Comparison of ENCODE assay signal across 1 cellular context in genomic region chr2:171161425-171162289, GRCh38.
TF ChIP-seq lines count a peak whose summit lies in the region.

No MANE protein-coding gene starts in this region.

TF ChIP-seq in HepG2, 621 proteins besides CTCF, POLR2A, EP300 and RAD21 (continued from another document and continues in another):
- TF ChIP-seq, protein P1, sequence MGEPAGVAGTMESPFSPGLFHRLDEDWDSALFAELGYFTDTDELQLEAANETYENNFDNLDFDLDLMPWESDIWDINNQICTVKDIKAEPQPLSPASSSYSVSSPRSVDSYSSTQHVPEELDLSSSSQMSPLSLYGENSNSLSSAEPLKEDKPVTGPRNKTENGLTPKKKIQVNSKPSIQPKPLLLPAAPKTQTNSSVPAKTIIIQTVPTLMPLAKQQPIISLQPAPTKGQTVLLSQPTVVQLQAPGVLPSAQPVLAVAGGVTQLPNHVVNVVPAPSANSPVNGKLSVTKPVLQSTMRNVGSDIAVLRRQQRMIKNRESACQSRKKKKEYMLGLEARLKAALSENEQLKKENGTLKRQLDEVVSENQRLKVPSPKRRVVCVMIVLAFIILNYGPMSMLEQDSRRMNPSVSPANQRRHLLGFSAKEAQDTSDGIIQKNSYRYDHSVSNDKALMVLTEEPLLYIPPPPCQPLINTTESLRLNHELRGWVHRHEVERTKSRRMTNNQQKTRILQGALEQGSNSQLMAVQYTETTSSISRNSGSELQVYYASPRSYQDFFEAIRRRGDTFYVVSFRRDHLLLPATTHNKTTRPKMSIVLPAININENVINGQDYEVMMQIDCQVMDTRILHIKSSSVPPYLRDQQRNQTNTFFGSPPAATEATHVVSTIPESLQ (CRISPR knock-in tag; conservative IDR thresholded peaks at IDR 0.05) = no peak
- no peak for TF ChIP-seq ZBTB7B (CRISPR knock-in tag; IDR thresholded peaks at IDR 0.05)
- TF ChIP-seq BCL6 (CRISPR knock-in tag; IDR thresholded peaks at IDR 0.05) = no peak
- TF ChIP-seq TFDP1 (CRISPR knock-in tag; IDR thresholded peaks at IDR 0.05; ENCODE audit: borderline replicate concordance) = 0 out of 2 replicates have a peak, but pooled peaks have one; percentile 35
- TF ChIP-seq ZSCAN25 (CRISPR knock-in tag; IDR thresholded peaks at IDR 0.05) = no peak
- 0 out of 2 replicates have a peak, but pooled peaks have one; percentile 10 for TF ChIP-seq YEATS4 (CRISPR knock-in tag; IDR thresholded peaks at IDR 0.05; ENCODE audit: borderline replicate concordance)
- TF ChIP-seq, protein P2, sequence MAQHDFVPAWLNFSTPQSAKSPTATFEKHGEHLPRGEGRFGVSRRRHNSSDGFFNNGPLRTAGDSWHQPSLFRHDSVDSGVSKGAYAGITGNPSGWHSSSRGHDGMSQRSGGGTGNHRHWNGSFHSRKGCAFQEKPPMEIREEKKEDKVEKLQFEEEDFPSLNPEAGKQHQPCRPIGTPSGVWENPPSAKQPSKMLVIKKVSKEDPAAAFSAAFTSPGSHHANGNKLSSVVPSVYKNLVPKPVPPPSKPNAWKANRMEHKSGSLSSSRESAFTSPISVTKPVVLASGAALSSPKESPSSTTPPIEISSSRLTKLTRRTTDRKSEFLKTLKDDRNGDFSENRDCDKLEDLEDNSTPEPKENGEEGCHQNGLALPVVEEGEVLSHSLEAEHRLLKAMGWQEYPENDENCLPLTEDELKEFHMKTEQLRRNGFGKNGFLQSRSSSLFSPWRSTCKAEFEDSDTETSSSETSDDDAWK (CRISPR knock-in tag; IDR thresholded peaks at IDR 0.05) = no peak
- no peak for TF ChIP-seq BATF2 (CRISPR knock-in tag; IDR thresholded peaks at IDR 0.05)
- TF ChIP-seq ZNF556 (CRISPR knock-in tag; IDR thresholded peaks at IDR 0.05; ENCODE audit: borderline replicate concordance) = no peak
- no peak for TF ChIP-seq NONO (IDR thresholded peaks at IDR 0.05)
- TF ChIP-seq NONO (CRISPR knock-in tag; conservative IDR thresholded peaks at IDR 0.05) = no peak
- no peak for TF ChIP-seq ZFX (CRISPR knock-in tag; IDR thresholded peaks at IDR 0.05; ENCODE audit: low read depth)
- TF ChIP-seq TEAD2 (CRISPR knock-in tag; IDR thresholded peaks at IDR 0.05) = no peak
- peak; percentile 50; the same call in 1 of the 2 replicates for TF ChIP-seq ZNF230 (CRISPR knock-in tag; IDR thresholded peaks at IDR 0.05)
- no peak for TF ChIP-seq ZNF619 (CRISPR knock-in tag; IDR thresholded peaks at IDR 0.05)
- TF ChIP-seq, protein P3, sequence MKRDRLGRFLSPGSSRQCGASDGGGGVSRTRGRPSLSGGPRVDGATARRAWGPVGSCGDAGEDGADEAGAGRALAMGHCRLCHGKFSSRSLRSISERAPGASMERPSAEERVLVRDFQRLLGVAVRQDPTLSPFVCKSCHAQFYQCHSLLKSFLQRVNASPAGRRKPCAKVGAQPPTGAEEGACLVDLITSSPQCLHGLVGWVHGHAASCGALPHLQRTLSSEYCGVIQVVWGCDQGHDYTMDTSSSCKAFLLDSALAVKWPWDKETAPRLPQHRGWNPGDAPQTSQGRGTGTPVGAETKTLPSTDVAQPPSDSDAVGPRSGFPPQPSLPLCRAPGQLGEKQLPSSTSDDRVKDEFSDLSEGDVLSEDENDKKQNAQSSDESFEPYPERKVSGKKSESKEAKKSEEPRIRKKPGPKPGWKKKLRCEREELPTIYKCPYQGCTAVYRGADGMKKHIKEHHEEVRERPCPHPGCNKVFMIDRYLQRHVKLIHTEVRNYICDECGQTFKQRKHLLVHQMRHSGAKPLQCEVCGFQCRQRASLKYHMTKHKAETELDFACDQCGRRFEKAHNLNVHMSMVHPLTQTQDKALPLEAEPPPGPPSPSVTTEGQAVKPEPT (CRISPR knock-in tag; IDR thresholded peaks at IDR 0.05; ENCODE audit: low read depth) = no peak
- no peak for TF ChIP-seq ZNF510 (CRISPR knock-in tag; IDR thresholded peaks at IDR 0.05; ENCODE audit: low read depth)
- TF ChIP-seq, protein P4, sequence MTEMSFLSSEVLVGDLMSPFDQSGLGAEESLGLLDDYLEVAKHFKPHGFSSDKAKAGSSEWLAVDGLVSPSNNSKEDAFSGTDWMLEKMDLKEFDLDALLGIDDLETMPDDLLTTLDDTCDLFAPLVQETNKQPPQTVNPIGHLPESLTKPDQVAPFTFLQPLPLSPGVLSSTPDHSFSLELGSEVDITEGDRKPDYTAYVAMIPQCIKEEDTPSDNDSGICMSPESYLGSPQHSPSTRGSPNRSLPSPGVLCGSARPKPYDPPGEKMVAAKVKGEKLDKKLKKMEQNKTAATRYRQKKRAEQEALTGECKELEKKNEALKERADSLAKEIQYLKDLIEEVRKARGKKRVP (CRISPR knock-in tag; IDR thresholded peaks at IDR 0.05) = no peak
- no peak for TF ChIP-seq ZNF83 (CRISPR knock-in tag; IDR thresholded peaks at IDR 0.05; ENCODE audit: borderline replicate concordance)
- TF ChIP-seq HMGXB4 (CRISPR knock-in tag; IDR thresholded peaks at IDR 0.05; ENCODE audit: borderline replicate concordance in 1 of 2, low read depth in 1 of 2) = peak in 1 of 2 experiments; percentile 10; a peak in 1 of 4 replicates
- TF ChIP-seq ZNF20 (CRISPR knock-in tag; IDR thresholded peaks at IDR 0.05) = no peak
- TF ChIP-seq, protein P5, sequence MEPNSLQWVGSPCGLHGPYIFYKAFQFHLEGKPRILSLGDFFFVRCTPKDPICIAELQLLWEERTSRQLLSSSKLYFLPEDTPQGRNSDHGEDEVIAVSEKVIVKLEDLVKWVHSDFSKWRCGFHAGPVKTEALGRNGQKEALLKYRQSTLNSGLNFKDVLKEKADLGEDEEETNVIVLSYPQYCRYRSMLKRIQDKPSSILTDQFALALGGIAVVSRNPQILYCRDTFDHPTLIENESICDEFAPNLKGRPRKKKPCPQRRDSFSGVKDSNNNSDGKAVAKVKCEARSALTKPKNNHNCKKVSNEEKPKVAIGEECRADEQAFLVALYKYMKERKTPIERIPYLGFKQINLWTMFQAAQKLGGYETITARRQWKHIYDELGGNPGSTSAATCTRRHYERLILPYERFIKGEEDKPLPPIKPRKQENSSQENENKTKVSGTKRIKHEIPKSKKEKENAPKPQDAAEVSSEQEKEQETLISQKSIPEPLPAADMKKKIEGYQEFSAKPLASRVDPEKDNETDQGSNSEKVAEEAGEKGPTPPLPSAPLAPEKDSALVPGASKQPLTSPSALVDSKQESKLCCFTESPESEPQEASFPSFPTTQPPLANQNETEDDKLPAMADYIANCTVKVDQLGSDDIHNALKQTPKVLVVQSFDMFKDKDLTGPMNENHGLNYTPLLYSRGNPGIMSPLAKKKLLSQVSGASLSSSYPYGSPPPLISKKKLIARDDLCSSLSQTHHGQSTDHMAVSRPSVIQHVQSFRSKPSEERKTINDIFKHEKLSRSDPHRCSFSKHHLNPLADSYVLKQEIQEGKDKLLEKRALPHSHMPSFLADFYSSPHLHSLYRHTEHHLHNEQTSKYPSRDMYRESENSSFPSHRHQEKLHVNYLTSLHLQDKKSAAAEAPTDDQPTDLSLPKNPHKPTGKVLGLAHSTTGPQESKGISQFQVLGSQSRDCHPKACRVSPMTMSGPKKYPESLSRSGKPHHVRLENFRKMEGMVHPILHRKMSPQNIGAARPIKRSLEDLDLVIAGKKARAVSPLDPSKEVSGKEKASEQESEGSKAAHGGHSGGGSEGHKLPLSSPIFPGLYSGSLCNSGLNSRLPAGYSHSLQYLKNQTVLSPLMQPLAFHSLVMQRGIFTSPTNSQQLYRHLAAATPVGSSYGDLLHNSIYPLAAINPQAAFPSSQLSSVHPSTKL (CRISPR knock-in tag; IDR thresholded peaks at IDR 0.05) = peak; percentile 2; the same call in 1 of the 2 replicates
- TF ChIP-seq RFXANK (CRISPR knock-in tag; IDR thresholded peaks at IDR 0.05) = no peak
- no peak for TF ChIP-seq ZNF24 (IDR thresholded peaks at IDR 0.05)
- TF ChIP-seq ZSCAN5A (CRISPR knock-in tag; IDR thresholded peaks at IDR 0.05; ENCODE audit: borderline replicate concordance) = no peak
- TF ChIP-seq, protein P6, sequence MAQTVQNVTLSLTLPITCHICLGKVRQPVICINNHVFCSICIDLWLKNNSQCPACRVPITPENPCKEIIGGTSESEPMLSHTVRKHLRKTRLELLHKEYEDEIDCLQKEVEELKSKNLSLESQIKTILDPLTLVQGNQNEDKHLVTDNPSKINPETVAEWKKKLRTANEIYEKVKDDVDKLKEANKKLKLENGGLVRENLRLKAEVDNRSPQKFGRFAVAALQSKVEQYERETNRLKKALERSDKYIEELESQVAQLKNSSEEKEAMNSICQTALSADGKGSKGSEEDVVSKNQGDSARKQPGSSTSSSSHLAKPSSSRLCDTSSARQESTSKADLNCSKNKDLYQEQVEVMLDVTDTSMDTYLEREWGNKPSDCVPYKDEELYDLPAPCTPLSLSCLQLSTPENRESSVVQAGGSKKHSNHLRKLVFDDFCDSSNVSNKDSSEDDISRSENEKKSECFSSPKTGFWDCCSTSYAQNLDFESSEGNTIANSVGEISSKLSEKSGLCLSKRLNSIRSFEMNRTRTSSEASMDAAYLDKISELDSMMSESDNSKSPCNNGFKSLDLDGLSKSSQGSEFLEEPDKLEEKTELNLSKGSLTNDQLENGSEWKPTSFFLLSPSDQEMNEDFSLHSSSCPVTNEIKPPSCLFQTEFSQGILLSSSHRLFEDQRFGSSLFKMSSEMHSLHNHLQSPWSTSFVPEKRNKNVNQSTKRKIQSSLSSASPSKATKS (CRISPR knock-in tag; IDR thresholded peaks at IDR 0.05) = 0 out of 2 replicates have a peak, but pooled peaks have one; percentile 10
- no peak for TF ChIP-seq NCOR1 (IDR thresholded peaks at IDR 0.05; ENCODE audit: borderline replicate concordance, low read length)
- TF ChIP-seq FOXP4 (CRISPR knock-in tag; IDR thresholded peaks at IDR 0.05) = no peak
- TF ChIP-seq YY1 (IDR thresholded peaks at IDR 0.05; ENCODE audit: insufficient read depth, insufficient replicate concordance, low read depth, low read length) = no peak
- TF ChIP-seq ISX (CRISPR knock-in tag; conservative IDR thresholded peaks at IDR 0.05) = 0 out of 2 replicates have a peak, but pooled peaks have one; percentile 33
- 0 out of 2 replicates have a peak, but pooled peaks have one; percentile 37 for TF ChIP-seq ZNF816 (CRISPR knock-in tag; IDR thresholded peaks at IDR 0.05; ENCODE audit: borderline replicate concordance)
- TF ChIP-seq, protein P7, sequence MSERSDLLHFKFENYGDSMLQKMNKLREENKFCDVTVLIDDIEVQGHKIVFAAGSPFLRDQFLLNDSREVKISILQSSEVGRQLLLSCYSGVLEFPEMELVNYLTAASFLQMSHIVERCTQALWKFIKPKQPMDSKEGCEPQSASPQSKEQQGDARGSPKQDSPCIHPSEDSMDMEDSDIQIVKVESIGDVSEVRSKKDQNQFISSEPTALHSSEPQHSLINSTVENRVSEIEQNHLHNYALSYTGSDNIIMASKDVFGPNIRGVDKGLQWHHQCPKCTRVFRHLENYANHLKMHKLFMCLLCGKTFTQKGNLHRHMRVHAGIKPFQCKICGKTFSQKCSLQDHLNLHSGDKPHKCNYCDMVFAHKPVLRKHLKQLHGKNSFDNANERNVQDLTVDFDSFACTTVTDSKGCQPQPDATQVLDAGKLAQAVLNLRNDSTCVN (CRISPR knock-in tag; IDR thresholded peaks at IDR 0.05; ENCODE audit: borderline replicate concordance) = no peak
- no peak for TF ChIP-seq ZNF746 (CRISPR knock-in tag; IDR thresholded peaks at IDR 0.05)
- no peak for TF ChIP-seq FOXK2 (IDR thresholded peaks at IDR 0.05)
- TF ChIP-seq JDP2 (CRISPR knock-in tag; IDR thresholded peaks at IDR 0.05; ENCODE audit: borderline replicate concordance) = no peak
- TF ChIP-seq PAF1 (CRISPR knock-in tag; IDR thresholded peaks at IDR 0.05) = no peak
